In the genomic region with DNA sequence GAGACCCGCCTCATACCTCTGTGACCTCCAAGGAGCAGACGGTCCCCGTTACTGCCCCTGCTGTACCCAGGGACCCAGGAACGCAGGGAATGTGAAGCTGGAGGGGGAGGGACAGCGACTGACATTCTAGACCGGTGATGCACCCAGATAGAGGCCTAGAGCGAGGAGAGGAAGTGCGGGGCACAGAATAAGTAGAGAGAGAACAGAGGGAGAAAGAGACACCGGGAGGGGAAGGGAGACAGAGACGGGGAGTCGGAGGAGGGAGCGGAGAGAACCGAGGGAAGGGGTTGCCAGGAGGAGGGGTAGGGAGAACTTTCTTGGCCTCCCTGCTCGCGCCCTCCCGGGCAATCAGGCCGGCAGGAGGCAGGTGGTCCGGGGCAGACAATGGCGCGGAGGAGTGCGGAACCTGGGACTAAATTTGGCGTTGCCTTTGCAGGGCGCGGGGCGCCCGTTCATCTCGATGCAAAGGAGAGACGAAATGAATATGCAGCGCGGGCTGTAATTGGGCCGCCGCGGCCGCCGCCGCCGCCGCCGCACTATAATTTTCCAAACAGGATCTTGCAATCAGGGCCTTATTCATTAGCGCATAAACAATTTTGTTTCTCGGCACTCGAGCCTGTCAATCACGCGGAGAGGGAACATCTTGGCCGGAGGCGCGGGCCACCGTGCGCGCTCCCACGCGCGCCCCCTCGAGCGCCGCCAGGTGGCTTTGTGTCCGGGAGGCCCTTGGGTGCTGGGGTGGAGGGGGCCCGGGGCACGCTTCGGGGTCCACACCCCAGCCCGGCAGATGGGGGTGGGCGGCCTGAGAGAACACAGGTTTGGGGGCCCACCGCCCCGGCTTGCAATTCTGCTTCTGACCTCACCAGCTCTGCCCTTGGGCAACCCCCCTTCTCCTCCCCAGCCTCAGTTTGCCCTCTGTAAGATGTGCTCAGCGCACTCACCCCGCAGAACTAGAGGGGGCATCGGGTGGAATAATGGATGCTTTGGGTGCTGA, we compare ENCODE assay signal across 11 cellular contexts. TPM values are rescaled to one million over a fixed set of nuclear protein-coding genes. Genes with fewer than 3 reads are reported as not detected.
DNase-seq lines count a peak whose midpoint lies in the region; ATAC-seq and TF ChIP-seq lines count a peak whose summit lies in the region.
"Had no signal": no experiment of that assay in that cellular context is flagged by ENCODE, and none has a peak within 500 bp of the region (broad histone marks: within the 10 kb centered on the region; RNA-seq: fewer than 3 reads in every experiment).

No MANE protein-coding gene starts in this region.

- no peaks in the 10 kb centered on the region for H3K9me3 ChIP-seq in sigmoid colon

- peak; percentile 14 for TF ChIP-seq CTCF in glutamatergic neuron (IDR thresholded peaks at IDR 0.05; ENCODE audit: partially characterized antibody, unreplicated experiment)
- peak in 1 of 4 experiments; percentile 12 for TF ChIP-seq CTCF in sigmoid colon (IDR thresholded peaks at IDR 0.05)

- H3K36me3 Mint-ChIP-seq in activated CD8-positive, alpha-beta memory T cell treated with anti-CD3 and anti-CD28 coated beads, Interleukin-2, amount 10 ng/mL, durations not matched to agents 7 days and 5 days, result no peaks in the 10 kb centered on the region
- no peaks in the 10 kb centered on the region for H3K36me3 Mint-ChIP-seq in glutamatergic neuron (ENCODE audit: unreplicated experiment)

- CTCF ChIA-PET in activated CD8-positive, alpha-beta memory T cell treated with anti-CD3 and anti-CD28 coated beads, Interleukin-2, amount 10 ng/mL, durations not matched to agents 7 days and 5 days (lab: Charles Lee), result interaction anchor here (1.2 to 13.1 kb wide), 7 partner anchors 10 to 685 kb away, joined by 3 to 304 read pairs (median 14); a partner anchor contains a TSS

- H3K4me1 ChIP-seq in sigmoid colon, result peaks cover 0 to 33% (median 31%) of the 10 kb centered on the region in 4 donors

- H3K36me3 ChIP-seq in sigmoid colon, result no peaks in the 10 kb centered on the region

- TF ChIP-seq POLR2A in sigmoid colon (IDR thresholded peaks at IDR 0.05), result no peak

- H3K27me3 Mint-ChIP-seq in activated CD8-positive, alpha-beta memory T cell treated with anti-CD3 and anti-CD28 coated beads, Interleukin-2, amount 10 ng/mL, durations not matched to agents 7 days and 5 days, result peaks cover 36% of the 10 kb centered on the region
- peaks cover 21% of the 10 kb centered on the region for H3K27me3 Mint-ChIP-seq in glutamatergic neuron (ENCODE audit: unreplicated experiment)

- no peak for TF ChIP-seq EP300 in sigmoid colon (IDR thresholded peaks at IDR 0.05)

- peaks cover 21% of the 10 kb centered on the region for H3K4me1 Mint-ChIP-seq in activated CD8-positive, alpha-beta memory T cell treated with anti-CD3 and anti-CD28 coated beads, Interleukin-2, amount 10 ng/mL, durations not matched to agents 7 days and 5 days
- H3K4me1 Mint-ChIP-seq in glutamatergic neuron (ENCODE audit: low read depth, unreplicated experiment), result no peaks in the 10 kb centered on the region

- H3K27me3 ChIP-seq in sigmoid colon, result peaks cover 0 to 10% (median 0%) of the 10 kb centered on the region in 3 donors

- intact Hi-C loops in sigmoid colon (cut with DNase I), result loop anchor here (5.0 kb wide), 3 partner anchors 136 to 686 kb away; a partner anchor contains a TSS

- peak overlapping the region; percentile 6 to 45 (median 38) for H3K4me3 ChIP-seq in sigmoid colon

- no peak for ATAC-seq in activated CD8-positive, alpha-beta memory T cell treated with anti-CD3 and anti-CD28 coated beads, Interleukin-2, amount 10 ng/mL, durations not matched to agents 7 days and 5 days

- WGBS in sigmoid colon, 2 donors, result 8 to 11% methylated on average over 67 of the region's 67 CpGs

- no peaks in the 10 kb centered on the region for H3K9me3 Mint-ChIP-seq in activated CD8-positive, alpha-beta memory T cell treated with anti-CD3 and anti-CD28 coated beads, Interleukin-2, amount 10 ng/mL, durations not matched to agents 7 days and 5 days (ENCODE audit: low read depth)
- peaks cover 6% of the 10 kb centered on the region for H3K9me3 Mint-ChIP-seq in glutamatergic neuron (ENCODE audit: unreplicated experiment)

- DNase-seq in DMS 273 (lab: John Stamatoyannopoulos, UW; ENCODE audit: unreplicated experiment), result peak; percentile 59
- DNase-seq in DMS 273 treated with DMSO at 0.1 percent for 48 hours (lab: John Stamatoyannopoulos, UW), result no peak
- DNase-seq in activated CD8-positive, alpha-beta memory T cell treated with anti-CD3 and anti-CD28 coated beads, Interleukin-2, amount 10 ng/mL, durations not matched to agents 7 days and 5 days, result no peak
- no peak for DNase-seq in glutamatergic neuron
- DNase-seq in sigmoid colon, result peak; percentile 62
- no peak for DNase-seq in LoVo (ENCODE audit: low spot score)
- no peak for DNase-seq in HuH-7.5 (ENCODE audit: low spot score)
- no peak for DNase-seq in NCI-H2107 treated with DMSO at 0.1 percent for 48 hours (lab: John Stamatoyannopoulos, UW; ENCODE audit: unreplicated experiment)

- no peak overlapping the region for H3K27ac Mint-ChIP-seq in activated CD8-positive, alpha-beta memory T cell treated with anti-CD3 and anti-CD28 coated beads, Interleukin-2, amount 10 ng/mL, durations not matched to agents 7 days and 5 days
- H3K27ac Mint-ChIP-seq in glutamatergic neuron (ENCODE audit: unreplicated experiment), result no peak overlapping the region

- H3K27ac ChIP-seq in sigmoid colon, result peak overlapping the region in 3 of 4 donors; percentile 13 to 60 (median 36)

- H3K4me3 Mint-ChIP-seq in activated CD8-positive, alpha-beta memory T cell treated with anti-CD3 and anti-CD28 coated beads, Interleukin-2, amount 10 ng/mL, durations not matched to agents 7 days and 5 days, result peak overlapping the region; percentile 51
- peak overlapping the region; percentile 74 for H3K4me3 Mint-ChIP-seq in glutamatergic neuron (ENCODE audit: unreplicated experiment)

RNA-seq across cellular contexts. Expression of a gene that starts 32.9 kb away (rescaled TPM):
- 10 to 100 TPM; 36.4 to 49.1 TPM for total RNA-seq in activated CD8-positive, alpha-beta memory T cell treated with anti-CD3 and anti-CD28 coated beads, Interleukin-2, amount 10 ng/mL, durations not matched to agents 7 days and 5 days
- total RNA-seq in glutamatergic neuron (ENCODE audit: unreplicated experiment) (46.1 TPM), sigmoid colon (100 to 1,000 TPM in 1 of 4 donors, 10 to 100 TPM in 3; 63.9 to 106 (median 88.8) TPM)
- polyA plus RNA-seq in sigmoid colon, result 100 to 1,000 TPM in 2 of 3 donors, 10 to 100 TPM in 1; 92.7 to 194 (median 134) TPM

RNA-seq across cellular contexts. Expression of a gene that starts 33.1 kb away (rescaled TPM):
- not detected for total RNA-seq in activated CD8-positive, alpha-beta memory T cell treated with anti-CD3 and anti-CD28 coated beads, Interleukin-2, amount 10 ng/mL, durations not matched to agents 7 days and 5 days
- total RNA-seq in glutamatergic neuron (ENCODE audit: unreplicated experiment) (not detected), sigmoid colon (10 to 100 TPM; 26.5 to 45.7 (median 34.2) TPM)
- 1 to 10 TPM in 2 of 3 donors, not detected in 1; 2.4 to 5.4 TPM for polyA plus RNA-seq in sigmoid colon
- total RNA-seq: A172, HT1080, subcutaneous adipose tissue had no signal

RNA-seq across cellular contexts. Expression of a gene that starts 33.5 kb away (rescaled TPM):
- 1 to 10 TPM; 2.2 to 2.5 TPM for total RNA-seq in activated CD8-positive, alpha-beta memory T cell treated with anti-CD3 and anti-CD28 coated beads, Interleukin-2, amount 10 ng/mL, durations not matched to agents 7 days and 5 days
- total RNA-seq in glutamatergic neuron (ENCODE audit: unreplicated experiment) (23.9 TPM), sigmoid colon (10 to 100 TPM; 27.6 to 40.7 (median 30.8) TPM)
- polyA plus RNA-seq in sigmoid colon, result 1 to 10 TPM; 4.2 to 7.6 (median 5.6) TPM

Comparison
In these comparisons a context has a peak if more than half of its experiments do, and no peak if none do; other contexts are left out.
1. DNase-seq: peak in DMS 273 (single experiment) and sigmoid colon (single experiment); none in DMS 273 treated with DMSO at 0.1 percent for 48 hours (single experiment), activated CD8-positive, alpha-beta memory T cell treated with anti-CD3 and anti-CD28 coated beads, Interleukin-2, amount 10 ng/mL, durations not matched to agents 7 days and 5 days (single experiment), glutamatergic neuron (single experiment), LoVo (single experiment), HuH-7.5 (single experiment) and NCI-H2107 treated with DMSO at 0.1 percent for 48 hours (single experiment).
2. RNA of a gene that starts 33.1 kb away (total RNA-seq): 26.5 to 45.7 TPM in sigmoid colon; not detected in activated CD8-positive, alpha-beta memory T cell treated with anti-CD3 and anti-CD28 coated beads, Interleukin-2, amount 10 ng/mL, durations not matched to agents 7 days and 5 days and not detected in glutamatergic neuron (single experiment); every median in the first group is over 10 times any median in the second.